Comparison of ENCODE assay signal across 23 cellular contexts in the genomic region with DNA sequence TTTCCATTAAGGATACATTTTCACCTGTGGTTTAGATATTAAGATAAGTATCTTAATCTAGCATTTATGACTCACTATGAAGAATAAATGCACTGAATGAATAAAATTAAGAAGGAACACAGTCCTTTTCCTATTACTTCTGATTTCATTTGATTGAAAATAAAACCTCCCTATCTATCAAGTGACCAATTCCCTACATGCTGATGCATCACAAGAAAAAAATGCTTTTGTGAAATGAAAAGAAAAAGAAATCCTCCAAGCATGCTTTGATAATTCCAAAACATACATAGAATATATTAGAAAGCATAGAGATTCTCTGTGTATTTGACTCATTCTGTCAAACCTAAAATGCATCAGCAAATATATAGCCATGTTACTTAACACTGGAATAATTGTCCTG. TPM values are rescaled to one million over a fixed set of nuclear protein-coding genes. Genes with fewer than 3 reads are reported as not detected.
"Had no signal": no experiment of that assay in that cellular context is flagged by ENCODE, and none has a peak within 500 bp of the region (broad histone marks: within the 10 kb centered on the region; RNA-seq: fewer than 3 reads in every experiment).

No MANE protein-coding gene starts in this region.

- H3K4me1 Mint-ChIP-seq: activated CD4-positive, alpha-beta T cell treated with anti-CD3 and anti-CD28 coated beads for 36 hours; activated naive CD8-positive, alpha-beta T cell treated with anti-CD3 and anti-CD28 coated beads for 36 hours; WTC11 had no signal

- H3K4me3 ChIP-seq: esophagus muscularis mucosa, gastroesophageal sphincter, pancreas, psoas muscle, right atrium auricular region, tibial artery had no signal

- H3K4me3 Mint-ChIP-seq: activated CD4-positive, alpha-beta T cell treated with anti-CD3 and anti-CD28 coated beads for 36 hours; activated naive CD8-positive, alpha-beta T cell treated with anti-CD3 and anti-CD28 coated beads for 36 hours; brain; natural killer cell treated with Interleukin-12 subunit alpha and Interleukin-12 subunit beta and Interleukin-15 and Interleukin-18, amount 100 ng/mL, for 72 hours; WTC11 had no signal

- H3K9me3 ChIP-seq: esophagus muscularis mucosa, gastroesophageal sphincter, pancreas, psoas muscle, right atrium auricular region, tibial artery had no signal

- DNase-seq: activated CD4-positive, alpha-beta T cell treated with anti-CD3 and anti-CD28 coated beads for 36 hours; activated CD4-positive, alpha-beta T cell treated with anti-CD3 and anti-CD28 coated beads, Interleukin-2, amount 50 U/mL, for 48 hours; activated naive CD4-positive, alpha-beta T cell treated with Interleukin-2 at 50 U/mL for 16 hours; activated naive CD8-positive, alpha-beta T cell treated with anti-CD3 and anti-CD28 coated beads for 36 hours; activated T-cell treated with anti-CD3 and anti-CD28 coated beads, Interleukin-2, amount 50 U/mL, for 48 hours; amygdala; central memory CD4-positive, alpha-beta T cell; effector memory CD4-positive, alpha-beta T cell; head of caudate nucleus; hypothalamus; pancreas; psoas muscle; stimulated activated CD4-positive, alpha-beta T cell treated with anti-CD3 and anti-CD28 coated beads, Interleukin-4, amount 100 ng/mL, for 24 hours; stimulated activated naive CD4-positive, alpha-beta T cell treated with Interleukin-2 at 50 U/mL for 16 hours; T1000; tibial artery had no signal

- H3K4me1 ChIP-seq: esophagus muscularis mucosa, gastroesophageal sphincter, pancreas, psoas muscle, right atrium auricular region had no signal

- H3K36me3 ChIP-seq: esophagus muscularis mucosa, gastroesophageal sphincter, pancreas, right atrium auricular region, tibial artery had no signal

- H3K36me3 Mint-ChIP-seq: activated naive CD8-positive, alpha-beta T cell treated with anti-CD3 and anti-CD28 coated beads for 36 hours; natural killer cell treated with Interleukin-12 subunit alpha and Interleukin-12 subunit beta and Interleukin-15 and Interleukin-18, amount 100 ng/mL, for 72 hours; WTC11 had no signal

- H3K27me3 Mint-ChIP-seq: activated CD4-positive, alpha-beta T cell treated with anti-CD3 and anti-CD28 coated beads for 36 hours; activated naive CD8-positive, alpha-beta T cell treated with anti-CD3 and anti-CD28 coated beads for 36 hours; brain; natural killer cell treated with Interleukin-12 subunit alpha and Interleukin-12 subunit beta and Interleukin-15 and Interleukin-18, amount 100 ng/mL, for 72 hours had no signal

- H3K9me3 Mint-ChIP-seq: activated naive CD8-positive, alpha-beta T cell treated with anti-CD3 and anti-CD28 coated beads for 36 hours; brain; natural killer cell treated with Interleukin-12 subunit alpha and Interleukin-12 subunit beta and Interleukin-15 and Interleukin-18, amount 100 ng/mL, for 72 hours; WTC11 had no signal

- H3K27ac ChIP-seq: esophagus muscularis mucosa, gastroesophageal sphincter, pancreas, psoas muscle, right atrium auricular region had no signal

- ATAC-seq: activated CD4-positive, alpha-beta T cell treated with anti-CD3 and anti-CD28 coated beads for 36 hours; gastroesophageal sphincter; natural killer cell treated with Interleukin-12 subunit alpha and Interleukin-12 subunit beta and Interleukin-15 and Interleukin-18, amount 100 ng/mL, for 72 hours; pancreas; psoas muscle; WTC11 had no signal

- H3K27me3 ChIP-seq: esophagus muscularis mucosa, gastroesophageal sphincter, pancreas, right atrium auricular region, tibial artery had no signal

- H3K27ac Mint-ChIP-seq: activated CD4-positive, alpha-beta T cell treated with anti-CD3 and anti-CD28 coated beads for 36 hours; activated naive CD8-positive, alpha-beta T cell treated with anti-CD3 and anti-CD28 coated beads for 36 hours; natural killer cell treated with Interleukin-12 subunit alpha and Interleukin-12 subunit beta and Interleukin-15 and Interleukin-18, amount 100 ng/mL, for 72 hours; WTC11 had no signal

RNA-seq across cellular contexts. Expression of gene PCDH10, which starts 37.1 kb away (rescaled TPM):
- total RNA-seq: activated CD4-positive, alpha-beta T cell treated with anti-CD3 and anti-CD28 coated beads for 36 hours; activated naive CD8-positive, alpha-beta T cell treated with anti-CD3 and anti-CD28 coated beads for 36 hours; natural killer cell treated with Interleukin-12 subunit alpha and Interleukin-12 subunit beta and Interleukin-15 and Interleukin-18, amount 100 ng/mL, for 72 hours; T-helper 1 cell treated with Interleukin-12 subunit alpha and Interleukin-12 subunit beta and Interleukin-4 antibody, amounts not matched to agents 30 ng/mL and 1 ng/mL, for 36 hours had no signal
